In the genomic region with DNA sequence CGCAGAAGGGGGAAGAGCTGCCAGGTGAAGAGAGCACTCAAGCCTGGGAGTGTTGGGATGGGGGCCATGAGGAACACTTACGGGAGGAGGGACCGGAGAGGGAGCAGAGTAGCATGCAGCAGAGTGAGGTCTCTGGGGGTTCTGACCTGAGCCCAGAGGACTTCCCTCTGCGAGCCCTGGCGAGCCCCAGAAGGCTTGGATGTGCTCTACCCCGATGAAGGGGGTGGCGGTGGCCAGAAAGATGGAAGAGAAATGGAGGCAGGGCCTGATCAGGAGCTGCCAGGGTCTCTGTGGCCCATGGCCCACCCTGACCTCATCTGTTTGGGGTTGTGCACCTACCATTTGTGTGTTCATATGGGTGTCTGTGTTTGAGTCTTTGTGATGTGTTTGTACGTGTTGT, we compare ENCODE assay signal across 20 cellular contexts. TPM values are rescaled to one million over a fixed set of nuclear protein-coding genes. Genes with fewer than 3 reads are reported as not detected.
DNase-seq lines count a peak whose midpoint lies in the region; ATAC-seq and TF ChIP-seq lines count a peak whose summit lies in the region.
"Had no signal": no experiment of that assay in that cellular context is flagged by ENCODE, and none has a peak within 500 bp of the region (broad histone marks: within the 10 kb centered on the region; RNA-seq: fewer than 3 reads in every experiment).

No MANE protein-coding gene starts in this region.

- H3K4me3 Mint-ChIP-seq in dendritic cell treated with granulocyte-macrophage colony-stimulating factor and Interleukin-4, amounts not matched to agents 40 ng/mL and 50 ng/mL, for 4 days, result no peak overlapping the region
- H3K4me3 Mint-ChIP-seq in osteocyte (ENCODE audit: unreplicated experiment) (no peak overlapping the region), type B pancreatic cell (no peak overlapping the region), CD14-positive monocyte (no peak overlapping the region)
- H3K4me3 Mint-ChIP-seq: IgD-negative memory B cell had no signal

- DNase-seq in activated effector memory CD4-positive, alpha-beta T cell treated with anti-CD3 and anti-CD28 coated beads, Interleukin-2, amount 50 U/mL, for 16 hours, result peak; percentile 57
- DNase-seq in activated effector memory CD4-positive, alpha-beta T cell treated with Interleukin-2 at 50 U/mL for 16 hours, result no peak
- DNase-seq in osteocyte (ENCODE audit: extremely low spot score, unreplicated experiment) (peak; percentile 73), type B pancreatic cell (ENCODE audit: extremely low spot score, unreplicated experiment) (peak; percentile 50), CD14-positive monocyte (ENCODE audit: low spot score) (no peak)
- DNase-seq: COR-L47, NCI-H1105, NCI-H1930, NCI-H2171 treated with DMSO at 0.1 percent for 48 hours, NCI-H446 treated with DMSO at 0.1 percent for 48 hours, NCI-H82, PC-3 had no signal

- H3K4me1 Mint-ChIP-seq in dendritic cell treated with granulocyte-macrophage colony-stimulating factor and Interleukin-4, amounts not matched to agents 40 ng/mL and 50 ng/mL, for 4 days (ENCODE audit: low read depth), result peaks cover 25% of the 10 kb centered on the region
- H3K4me1 Mint-ChIP-seq in osteocyte (ENCODE audit: unreplicated experiment) (no peaks in the 10 kb centered on the region), type B pancreatic cell (ENCODE audit: unreplicated experiment) (peaks cover 10% of the 10 kb centered on the region), CD14-positive monocyte (no peaks in the 10 kb centered on the region)
- H3K4me1 Mint-ChIP-seq: IgD-negative memory B cell had no signal

- peak overlapping the region; percentile 43 for H3K27ac Mint-ChIP-seq in dendritic cell treated with granulocyte-macrophage colony-stimulating factor and Interleukin-4, amounts not matched to agents 40 ng/mL and 50 ng/mL, for 4 days
- H3K27ac Mint-ChIP-seq in osteocyte (ENCODE audit: unreplicated experiment) (no peak overlapping the region), type B pancreatic cell (no peak overlapping the region), CD14-positive monocyte (no peak overlapping the region)
- H3K27ac Mint-ChIP-seq: IgD-negative memory B cell had no signal

- no peak for ATAC-seq in GM21737 (IDR thresholded peaks at IDR 0.05; ENCODE audit: unreplicated experiment)
- no peak for ATAC-seq in HG03565 (IDR thresholded peaks at IDR 0.05; ENCODE audit: unreplicated experiment)
- ATAC-seq: PC-3 had no signal

- H3K9me3 Mint-ChIP-seq in dendritic cell treated with granulocyte-macrophage colony-stimulating factor and Interleukin-4, amounts not matched to agents 40 ng/mL and 50 ng/mL, for 4 days, result no peaks in the 10 kb centered on the region
- H3K9me3 Mint-ChIP-seq in osteocyte (ENCODE audit: unreplicated experiment) (no peaks in the 10 kb centered on the region), type B pancreatic cell (no peaks in the 10 kb centered on the region), CD14-positive monocyte (no peaks in the 10 kb centered on the region)
- H3K9me3 Mint-ChIP-seq: IgD-negative memory B cell had no signal

- H3K36me3 Mint-ChIP-seq in dendritic cell treated with granulocyte-macrophage colony-stimulating factor and Interleukin-4, amounts not matched to agents 40 ng/mL and 50 ng/mL, for 4 days (ENCODE audit: low read depth), result no peaks in the 10 kb centered on the region
- H3K36me3 Mint-ChIP-seq in osteocyte (ENCODE audit: unreplicated experiment) (no peaks in the 10 kb centered on the region), type B pancreatic cell (no peaks in the 10 kb centered on the region), CD14-positive monocyte (no peaks in the 10 kb centered on the region)
- H3K36me3 Mint-ChIP-seq: IgD-negative memory B cell had no signal

- intact Hi-C loops in dendritic cell treated with granulocyte-macrophage colony-stimulating factor and Interleukin-4, amounts not matched to agents 40 ng/mL and 50 ng/mL, for 4 days (cut with micrococcal nuclease), result no loop called here
- intact Hi-C loops in CD14-positive monocyte (cut with micrococcal nuclease), result no loop called here

- H3K27me3 Mint-ChIP-seq in dendritic cell treated with granulocyte-macrophage colony-stimulating factor and Interleukin-4, amounts not matched to agents 40 ng/mL and 50 ng/mL, for 4 days, result peaks cover 4% of the 10 kb centered on the region
- H3K27me3 Mint-ChIP-seq in osteocyte (ENCODE audit: unreplicated experiment) (peaks cover 18% of the 10 kb centered on the region), type B pancreatic cell (no peaks in the 10 kb centered on the region), CD14-positive monocyte (ENCODE audit: low read depth in 3 of 3) (peaks cover under 1 to 2% (median 1%) of the 10 kb centered on the region in 3 donors)

- TF ChIP-seq CTCF in osteocyte (IDR thresholded peaks at IDR 0.05) (no peak), type B pancreatic cell (conservative IDR thresholded peaks at IDR 0.05) (no peak), CD14-positive monocyte (IDR thresholded peaks at IDR 0.05) (no peak)

RNA-seq across cellular contexts. Expression of gene CROCC2, which starts 42.0 kb away (rescaled TPM):
- total RNA-seq in osteocyte (not detected in 2 replicates), type B pancreatic cell (ENCODE audit: low replicate concordance) (0.68 and 0.98 TPM in 2 replicates)
- not detected for polyA plus RNA-seq in CD14-positive monocyte
- total RNA-seq: A673, HT1080, PC-3, SJSA1 had no signal
- polyA plus RNA-seq: IgD-negative memory B cell had no signal

RNA-seq across cellular contexts. Expression of gene SNED1, which starts 50.3 kb away (rescaled TPM):
- total RNA-seq in osteocyte (17.6 and 19.4 TPM in 2 replicates), type B pancreatic cell (ENCODE audit: low replicate concordance) (9.7 and 140 TPM in 2 replicates)
- polyA plus RNA-seq in CD14-positive monocyte, result under 1 TPM; 0.02 to 0.12 TPM

RNA-seq across cellular contexts. Expression of gene MAB21L4, which starts 52.1 kb away (rescaled TPM):
- not detected in 2 replicates for total RNA-seq in osteocyte
- total RNA-seq in type B pancreatic cell (ENCODE audit: low replicate concordance), result 62.0 and 157 TPM in 2 replicates
- not detected for polyA plus RNA-seq in CD14-positive monocyte
- total RNA-seq: A673, HT1080, LHCN-M2 had no signal
- polyA plus RNA-seq: IgD-negative memory B cell had no signal

Comparison
In these comparisons a context has a peak if more than half of its experiments do, and no peak if none do; other contexts are left out.
1. DNase-seq: peak in activated effector memory CD4-positive, alpha-beta T cell treated with anti-CD3 and anti-CD28 coated beads, Interleukin-2, amount 50 U/mL, for 16 hours (single experiment), osteocyte (single experiment) and type B pancreatic cell (single experiment); none in activated effector memory CD4-positive, alpha-beta T cell treated with Interleukin-2 at 50 U/mL for 16 hours (single experiment) and CD14-positive monocyte (single experiment).
2. RNA of gene MAB21L4, which starts 52.1 kb away (total RNA-seq): 62.0 to 157 TPM in type B pancreatic cell; not detected in osteocyte; every median in the first group is over 10 times any median in the second.